8 cellular contexts compared by ENCODE assay signal in genomic region chr1:50332941-50333594, GRCh38.
DNase-seq lines count a peak whose midpoint lies in the region; ATAC-seq and TF ChIP-seq lines count a peak whose summit lies in the region.

No MANE protein-coding gene starts in this region.

- no peaks in the 10 kb centered on the region for H3K36me3 ChIP-seq in RWPE2 (ENCODE audit: low read depth)

- H3K36me3 Mint-ChIP-seq in progenitor cell of endocrine pancreas (ENCODE audit: insufficient read depth), result no peaks in the 10 kb centered on the region

- H3K27me3 ChIP-seq in RWPE2 (ENCODE audit: insufficient read depth, poor library complexity, severe bottlenecking), result peaks cover 29% of the 10 kb centered on the region

- DNase-seq in D341Med (ENCODE audit: low spot score) (peak; percentile 89), RWPE2 (ENCODE audit: low spot score) (no peak), amygdala (lab: John Stamatoyannopoulos, UW) (peak in 39 of 56 donors; percentile 2 to 63 (median 27)), hepatic stellate cell (ENCODE audit: low spot score) (peak; percentile 60), progenitor cell of endocrine pancreas (ENCODE audit: low spot score, unreplicated experiment) (peak; percentile 65), 8988T (no peak)

- no peaks in the 10 kb centered on the region for H3K9me3 Mint-ChIP-seq in progenitor cell of endocrine pancreas (ENCODE audit: low read depth)

- H3K27ac Mint-ChIP-seq in progenitor cell of endocrine pancreas, result no peak overlapping the region

- H3K9me3 ChIP-seq in RWPE2 (ENCODE audit: severe bottlenecking), result no peaks in the 10 kb centered on the region

- ATAC-seq in GM19463 (IDR thresholded peaks at IDR 0.05; ENCODE audit: unreplicated experiment) (peak; percentile 74), HG03469 (IDR thresholded peaks at IDR 0.05; ENCODE audit: unreplicated experiment) (peak; percentile 60), RWPE2 (ENCODE audit: low read depth) (peak; percentile 78)

- TF ChIP-seq CTCF in RWPE2 (IDR thresholded peaks at IDR 0.05; ENCODE audit: poor library complexity, severe bottlenecking), result peak; percentile 75
- TF ChIP-seq CTCF in progenitor cell of endocrine pancreas (IDR thresholded peaks at IDR 0.05; ENCODE audit: unreplicated experiment), result peak; percentile 91

- H3K4me3 Mint-ChIP-seq in progenitor cell of endocrine pancreas (ENCODE audit: low read depth), result peak overlapping the region; percentile 52

- no peaks in the 10 kb centered on the region for H3K4me1 Mint-ChIP-seq in progenitor cell of endocrine pancreas (ENCODE audit: low read depth)

- peak overlapping the region; percentile 13 for H3K4me3 ChIP-seq in RWPE2 (ENCODE audit: severe bottlenecking)

- peaks cover 74% of the 10 kb centered on the region for H3K27me3 Mint-ChIP-seq in progenitor cell of endocrine pancreas

- H3K27ac ChIP-seq in RWPE2 (ENCODE audit: poor library complexity, severe bottlenecking), result no peak overlapping the region

- no peaks in the 10 kb centered on the region for H3K4me1 ChIP-seq in RWPE2 (ENCODE audit: insufficient read depth, poor library complexity, severe bottlenecking)

Comparison
In these comparisons a context has a peak if more than half of its experiments do, and no peak if none do; other contexts are left out.
1. DNase-seq: peak in D341Med (single experiment), amygdala (39 of 56), hepatic stellate cell (single experiment) and progenitor cell of endocrine pancreas (single experiment); none in RWPE2 (single experiment) and 8988T (single experiment).
2. Peak in every context shown above with its lines, with median percentiles within 50 percentile points of each other: ATAC-seq.